16 cellular contexts compared by ENCODE assay signal in the genomic region with DNA sequence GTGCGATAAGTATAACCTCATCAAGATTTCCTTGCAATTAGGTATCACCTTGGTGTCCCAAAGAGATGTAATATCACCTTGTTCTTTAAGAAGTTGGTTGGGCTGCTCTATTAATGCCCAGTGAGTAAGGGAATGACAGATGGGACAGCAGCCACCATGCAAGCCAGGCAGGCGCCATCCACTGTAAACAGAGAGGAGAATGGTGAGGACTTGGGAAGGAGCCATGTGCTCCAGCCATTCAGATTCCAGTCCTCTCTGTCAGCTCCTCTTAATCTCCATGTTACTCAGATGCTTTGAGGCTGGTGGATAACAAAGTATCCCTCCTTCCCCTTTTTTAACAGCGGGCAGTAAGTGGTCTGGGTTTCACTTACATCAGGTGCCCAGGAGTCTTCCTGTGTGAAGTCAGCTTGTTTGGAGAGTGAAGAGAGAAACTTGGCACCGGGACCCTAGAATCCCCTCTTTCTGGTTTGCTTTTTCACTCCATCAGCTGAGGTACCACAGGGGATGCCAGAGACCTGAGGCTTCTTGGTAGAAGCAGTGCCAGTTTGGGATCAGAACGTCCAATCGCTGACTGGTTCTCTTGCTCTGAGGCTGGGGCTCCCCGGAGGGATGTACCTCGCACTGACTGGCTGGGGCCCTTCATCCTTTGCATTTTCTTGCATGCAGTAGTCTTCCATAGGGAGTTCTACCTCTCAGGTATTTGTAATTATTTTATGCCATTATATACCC. TPM values are rescaled to one million over a fixed set of nuclear protein-coding genes. Genes with fewer than 3 reads are reported as not detected.
DNase-seq lines count a peak whose midpoint lies in the region; ATAC-seq and TF ChIP-seq lines count a peak whose summit lies in the region.
"Had no signal": no experiment of that assay in that cellular context is flagged by ENCODE, and none has a peak within 500 bp of the region (broad histone marks: within the 10 kb centered on the region; RNA-seq: fewer than 3 reads in every experiment).

No MANE protein-coding gene starts in this region.

- no peak overlapping the region for H3K4me3 ChIP-seq in psoas muscle
- H3K4me3 ChIP-seq: adrenal gland had no signal

- H3K27me3 Mint-ChIP-seq in WTC11 (ENCODE audit: low read depth): no peaks in the 10 kb centered on the region

- TF ChIP-seq CTCF in WTC11 (IDR thresholded peaks at IDR 0.05) (no peak), psoas muscle (IDR thresholded peaks at IDR 0.05) (no peak)

- H3K36me3 Mint-ChIP-seq in WTC11: no peaks in the 10 kb centered on the region

- POLR2A ChIA-PET in WTC11 (lab: Charles Lee): interaction anchor here (0.8 kb wide), 1 partner anchor 8 kb away, joined by 3 read pairs; no protein-coding TSS in a partner anchor

- DNase-seq in M059J (ENCODE audit: low read depth) (peak; percentile 64), WTC11 (ENCODE audit: low spot score) (no peak), globus pallidus (ENCODE audit: low spot score) (peak; percentile 81), psoas muscle (peak; percentile 34 to 53), foreskin melanocyte (no peak), iPS-NIHi7 (ENCODE audit: extremely low spot score) (no peak)
- no peak for DNase-seq in activated T-cell treated with anti-CD3 and anti-CD28 coated beads, Interleukin-2, amount 50 U/mL, for 48 hours
- DNase-seq: activated CD4-positive, CD25-positive, alpha-beta regulatory T cell; adrenal gland; MM.1S; NCI-H2029; NCI-H82; stimulated activated CD4-positive, alpha-beta T cell treated with anti-CD3 and anti-CD28 coated beads, Interleukin-4, amount 100 ng/mL, for 24 hours; stimulated activated CD8-positive, alpha-beta memory T cell treated with anti-CD3 and anti-CD28 coated beads, Interleukin-4, amount 100 ng/mL, for 48 hours; T-helper 1 cell had no signal

- CTCF ChIA-PET in WTC11 (lab: Charles Lee): interaction anchor here (1.8 kb wide), 1 partner anchor 194 kb away, joined by 6 read pairs; no protein-coding TSS in a partner anchor

- 68 to 85% (median 78%) methylated on average over 8 of the region's 8 CpGs for WGBS in psoas muscle, 3 donors

- ATAC-seq in WTC11 (no peak), psoas muscle (peak; percentile 95 to 97 (median 97)), GM18502 (IDR thresholded peaks at IDR 0.05; ENCODE audit: poor library complexity, unreplicated experiment) (no peak)

- peaks cover 60% of the 10 kb centered on the region for H3K4me1 Mint-ChIP-seq in WTC11

- H3K27ac Mint-ChIP-seq in WTC11: peak overlapping the region; percentile 15; the same call in 1 of the 2 replicates

- H3K36me3 ChIP-seq in psoas muscle (ENCODE audit: insufficient read depth in 1 of 2, low read depth in 1 of 2): no peaks in the 10 kb centered on the region
- H3K36me3 ChIP-seq: adrenal gland had no signal

- intact Hi-C loops in psoas muscle (cut with DNase I): no loop called here

- H3K27ac ChIP-seq in psoas muscle: peak overlapping the region; percentile 20
- H3K27ac ChIP-seq: adrenal gland had no signal

- H3K27me3 ChIP-seq in psoas muscle (ENCODE audit: insufficient read depth in 3 of 3, low read length in 2 of 3): no peaks in the 10 kb centered on the region
- H3K27me3 ChIP-seq: adrenal gland had no signal

- no peaks in the 10 kb centered on the region for H3K9me3 ChIP-seq in psoas muscle
- H3K9me3 ChIP-seq: adrenal gland had no signal

- peaks cover 12% of the 10 kb centered on the region for H3K4me1 ChIP-seq in psoas muscle

- H3K9me3 Mint-ChIP-seq in WTC11: no peaks in the 10 kb centered on the region

- H3K4me3 Mint-ChIP-seq in WTC11: no peak overlapping the region

TF ChIP-seq in WTC11, 78 proteins besides CTCF, POLR2A, EP300 and RAD21 (continues in another document):
- TF ChIP-seq, protein P1, sequence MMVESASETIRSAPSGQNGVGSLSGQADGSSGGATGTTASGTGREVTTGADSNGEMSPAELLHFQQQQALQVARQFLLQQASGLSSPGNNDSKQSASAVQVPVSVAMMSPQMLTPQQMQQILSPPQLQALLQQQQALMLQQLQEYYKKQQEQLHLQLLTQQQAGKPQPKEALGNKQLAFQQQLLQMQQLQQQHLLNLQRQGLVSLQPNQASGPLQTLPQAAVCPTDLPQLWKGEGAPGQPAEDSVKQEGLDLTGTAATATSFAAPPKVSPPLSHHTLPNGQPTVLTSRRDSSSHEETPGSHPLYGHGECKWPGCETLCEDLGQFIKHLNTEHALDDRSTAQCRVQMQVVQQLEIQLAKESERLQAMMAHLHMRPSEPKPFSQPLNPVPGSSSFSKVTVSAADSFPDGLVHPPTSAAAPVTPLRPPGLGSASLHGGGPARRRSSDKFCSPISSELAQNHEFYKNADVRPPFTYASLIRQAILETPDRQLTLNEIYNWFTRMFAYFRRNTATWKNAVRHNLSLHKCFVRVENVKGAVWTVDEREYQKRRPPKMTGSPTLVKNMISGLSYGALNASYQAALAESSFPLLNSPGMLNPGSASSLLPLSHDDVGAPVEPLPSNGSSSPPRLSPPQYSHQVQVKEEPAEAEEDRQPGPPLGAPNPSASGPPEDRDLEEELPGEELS (CRISPR knock-in tag; IDR thresholded peaks at IDR 0.05): no peak
- TF ChIP-seq MYBL2 (CRISPR knock-in tag; IDR thresholded peaks at IDR 0.05) (no peak), ZNF423 (CRISPR knock-in tag; IDR thresholded peaks at IDR 0.05) (no peak), ATF1 (CRISPR knock-in tag; IDR thresholded peaks at IDR 0.05) (no peak), STAT6 (CRISPR knock-in tag; conservative IDR thresholded peaks at IDR 0.05; ENCODE audit: low read depth) (no peak), SMAD3 (CRISPR knock-in tag; IDR thresholded peaks at IDR 0.05; ENCODE audit: borderline replicate concordance) (no peak), ATF6 (CRISPR knock-in tag; IDR thresholded peaks at IDR 0.05) (no peak), MAX (CRISPR knock-in tag; IDR thresholded peaks at IDR 0.05) (no peak), ETV6 (CRISPR knock-in tag; IDR thresholded peaks at IDR 0.05) (no peak), ZNF121 (CRISPR knock-in tag; IDR thresholded peaks at IDR 0.05) (no peak), HMGA2 (CRISPR knock-in tag; IDR thresholded peaks at IDR 0.05) (no peak), ZNF416 (CRISPR knock-in tag; IDR thresholded peaks at IDR 0.05) (no peak), NFATC4 (CRISPR knock-in tag; IDR thresholded peaks at IDR 0.05) (no peak)
- TF ChIP-seq, protein P2, sequence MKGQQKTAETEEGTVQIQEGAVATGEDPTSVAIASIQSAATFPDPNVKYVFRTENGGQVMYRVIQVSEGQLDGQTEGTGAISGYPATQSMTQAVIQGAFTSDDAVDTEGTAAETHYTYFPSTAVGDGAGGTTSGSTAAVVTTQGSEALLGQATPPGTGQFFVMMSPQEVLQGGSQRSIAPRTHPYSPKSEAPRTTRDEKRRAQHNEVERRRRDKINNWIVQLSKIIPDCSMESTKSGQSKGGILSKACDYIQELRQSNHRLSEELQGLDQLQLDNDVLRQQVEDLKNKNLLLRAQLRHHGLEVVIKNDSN (CRISPR knock-in tag; IDR thresholded peaks at IDR 0.05): no peak
- TF ChIP-seq, protein P3, sequence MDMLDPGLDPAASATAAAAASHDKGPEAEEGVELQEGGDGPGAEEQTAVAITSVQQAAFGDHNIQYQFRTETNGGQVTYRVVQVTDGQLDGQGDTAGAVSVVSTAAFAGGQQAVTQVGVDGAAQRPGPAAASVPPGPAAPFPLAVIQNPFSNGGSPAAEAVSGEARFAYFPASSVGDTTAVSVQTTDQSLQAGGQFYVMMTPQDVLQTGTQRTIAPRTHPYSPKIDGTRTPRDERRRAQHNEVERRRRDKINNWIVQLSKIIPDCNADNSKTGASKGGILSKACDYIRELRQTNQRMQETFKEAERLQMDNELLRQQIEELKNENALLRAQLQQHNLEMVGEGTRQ (CRISPR knock-in tag; IDR thresholded peaks at IDR 0.05): no peak

RNA-seq across cellular contexts. Expression of gene SLCO3A1, which starts 29.5 kb away (rescaled TPM):
- total RNA-seq in M059J (2014; rRNA removed; shearing (Covaris generic)): 1.8 and 5.9 TPM in 2 replicates
- 6.8 to 9.8 TPM (median 9.1 TPM) in 3 replicates for total RNA-seq in WTC11 (2021)
- 1 to 10 TPM; 5.9 to 9.4 (median 9.4) TPM for total RNA-seq in psoas muscle
- polyA plus RNA-seq in psoas muscle: 10 to 100 TPM in 1 of 3 donors, 1 to 10 TPM in 2; 3.5 to 10.3 (median 7.0) TPM

Comparison
In these comparisons a context has a peak if more than half of its experiments do, and no peak if none do; other contexts are left out.
1. DNase-seq: peak in M059J (single experiment), globus pallidus (single experiment) and psoas muscle (2 of 2); none in WTC11 (single experiment), foreskin melanocyte (single experiment), iPS-NIHi7 (single experiment) and activated T-cell treated with anti-CD3 and anti-CD28 coated beads, Interleukin-2, amount 50 U/mL, for 48 hours (0 of 2).
2. ATAC-seq: peak in psoas muscle (4 of 4); none in WTC11 (single experiment) and GM18502 (single experiment).